Comparison of ENCODE assay signal across 1 cellular context in the genomic region with DNA sequence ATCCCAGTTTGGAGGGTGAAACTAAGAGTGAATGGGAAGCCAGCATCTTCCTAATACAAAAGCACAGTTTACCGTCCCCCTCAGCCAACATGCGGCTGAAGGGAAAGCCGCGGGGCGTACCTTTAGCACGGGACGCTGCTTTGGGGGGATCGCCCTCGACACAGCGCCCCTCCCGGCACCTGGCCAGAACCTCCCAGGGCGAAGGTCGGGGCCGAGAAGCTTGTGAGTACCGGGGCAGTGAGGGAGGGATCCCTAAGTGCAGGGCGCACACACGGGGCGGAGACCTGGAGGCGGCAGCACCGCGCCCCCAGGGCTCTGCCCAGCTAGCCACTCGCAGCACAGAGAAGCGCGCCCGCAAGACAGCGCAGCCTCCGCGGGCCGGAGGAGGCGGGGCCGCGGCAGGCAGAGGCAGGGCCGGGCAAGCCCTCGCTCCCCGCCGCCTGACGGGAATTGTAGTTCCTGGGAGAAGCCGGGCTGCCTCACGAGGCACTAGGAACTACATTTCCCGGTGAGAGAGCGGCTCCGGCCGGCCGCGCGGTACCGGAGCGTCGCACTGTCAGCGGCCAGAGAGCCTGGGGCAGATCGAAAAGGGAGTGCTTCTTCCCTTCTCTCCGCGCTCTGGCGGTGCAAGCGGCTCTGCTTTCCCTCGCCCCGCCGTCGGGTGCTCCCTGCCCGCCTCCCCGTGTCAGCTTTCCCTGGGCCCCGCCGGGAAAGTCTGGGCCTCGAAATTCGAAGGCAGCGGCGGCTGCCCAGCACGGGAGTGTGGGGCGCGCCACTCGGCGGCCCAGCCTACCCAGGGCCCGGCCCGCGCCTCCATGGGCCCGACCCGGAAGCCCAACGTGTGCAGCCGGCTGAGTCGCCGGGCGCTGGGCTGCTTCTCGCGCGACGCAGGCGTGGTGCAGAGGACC.
A peak's percentile ranks its signal among the peaks of the same experiment; 100 is the strongest.
TF ChIP-seq lines count a peak whose summit lies in the region.

A gene with protein sequence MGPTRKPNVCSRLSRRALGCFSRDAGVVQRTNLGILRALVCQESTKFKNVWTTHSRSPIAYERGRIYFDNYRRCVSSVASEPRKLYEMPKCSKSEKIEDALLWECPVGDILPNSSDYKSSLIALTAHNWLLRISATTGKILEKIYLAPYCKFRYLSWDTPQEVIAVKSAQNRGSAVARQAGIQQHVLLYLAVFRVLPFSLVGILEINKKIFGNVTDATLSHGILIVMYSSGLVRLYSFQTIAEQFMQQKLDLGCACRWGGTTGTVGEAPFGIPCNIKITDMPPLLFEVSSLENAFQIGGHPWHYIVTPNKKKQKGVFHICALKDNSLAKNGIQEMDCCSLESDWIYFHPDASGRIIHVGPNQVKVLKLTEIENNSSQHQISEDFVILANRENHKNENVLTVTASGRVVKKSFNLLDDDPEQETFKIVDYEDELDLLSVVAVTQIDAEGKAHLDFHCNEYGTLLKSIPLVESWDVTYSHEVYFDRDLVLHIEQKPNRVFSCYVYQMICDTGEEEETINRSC (plus strand): TSS at position 464 of the 908 bp plus-strand sequence. CDS start 352 bp downstream, at position 816.
A gene with protein sequence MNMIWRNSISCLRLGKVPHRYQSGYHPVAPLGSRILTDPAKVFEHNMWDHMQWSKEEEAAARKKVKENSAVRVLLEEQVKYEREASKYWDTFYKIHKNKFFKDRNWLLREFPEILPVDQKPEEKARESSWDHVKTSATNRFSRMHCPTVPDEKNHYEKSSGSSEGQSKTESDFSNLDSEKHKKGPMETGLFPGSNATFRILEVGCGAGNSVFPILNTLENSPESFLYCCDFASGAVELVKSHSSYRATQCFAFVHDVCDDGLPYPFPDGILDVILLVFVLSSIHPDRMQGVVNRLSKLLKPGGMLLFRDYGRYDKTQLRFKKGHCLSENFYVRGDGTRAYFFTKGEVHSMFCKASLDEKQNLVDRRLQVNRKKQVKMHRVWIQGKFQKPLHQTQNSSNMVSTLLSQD (minus strand): TSS at position 228 of the 908 bp plus-strand sequence. CDS start 41,805 bp downstream, outside the sequence.

TF ChIP-seq in K562, 482 proteins besides CTCF, POLR2A, EP300 and RAD21 (continues in another document):
- peak; percentile 49 for TF ChIP-seq PRPF4 (IDR thresholded peaks at IDR 0.05; ENCODE audit: insufficient read depth, low read depth, low read length, poor library complexity, severe bottlenecking)
- TF ChIP-seq ZNF77 (CRISPR knock-in tag; IDR thresholded peaks at IDR 0.05), result no peak
- TF ChIP-seq, protein P1, sequence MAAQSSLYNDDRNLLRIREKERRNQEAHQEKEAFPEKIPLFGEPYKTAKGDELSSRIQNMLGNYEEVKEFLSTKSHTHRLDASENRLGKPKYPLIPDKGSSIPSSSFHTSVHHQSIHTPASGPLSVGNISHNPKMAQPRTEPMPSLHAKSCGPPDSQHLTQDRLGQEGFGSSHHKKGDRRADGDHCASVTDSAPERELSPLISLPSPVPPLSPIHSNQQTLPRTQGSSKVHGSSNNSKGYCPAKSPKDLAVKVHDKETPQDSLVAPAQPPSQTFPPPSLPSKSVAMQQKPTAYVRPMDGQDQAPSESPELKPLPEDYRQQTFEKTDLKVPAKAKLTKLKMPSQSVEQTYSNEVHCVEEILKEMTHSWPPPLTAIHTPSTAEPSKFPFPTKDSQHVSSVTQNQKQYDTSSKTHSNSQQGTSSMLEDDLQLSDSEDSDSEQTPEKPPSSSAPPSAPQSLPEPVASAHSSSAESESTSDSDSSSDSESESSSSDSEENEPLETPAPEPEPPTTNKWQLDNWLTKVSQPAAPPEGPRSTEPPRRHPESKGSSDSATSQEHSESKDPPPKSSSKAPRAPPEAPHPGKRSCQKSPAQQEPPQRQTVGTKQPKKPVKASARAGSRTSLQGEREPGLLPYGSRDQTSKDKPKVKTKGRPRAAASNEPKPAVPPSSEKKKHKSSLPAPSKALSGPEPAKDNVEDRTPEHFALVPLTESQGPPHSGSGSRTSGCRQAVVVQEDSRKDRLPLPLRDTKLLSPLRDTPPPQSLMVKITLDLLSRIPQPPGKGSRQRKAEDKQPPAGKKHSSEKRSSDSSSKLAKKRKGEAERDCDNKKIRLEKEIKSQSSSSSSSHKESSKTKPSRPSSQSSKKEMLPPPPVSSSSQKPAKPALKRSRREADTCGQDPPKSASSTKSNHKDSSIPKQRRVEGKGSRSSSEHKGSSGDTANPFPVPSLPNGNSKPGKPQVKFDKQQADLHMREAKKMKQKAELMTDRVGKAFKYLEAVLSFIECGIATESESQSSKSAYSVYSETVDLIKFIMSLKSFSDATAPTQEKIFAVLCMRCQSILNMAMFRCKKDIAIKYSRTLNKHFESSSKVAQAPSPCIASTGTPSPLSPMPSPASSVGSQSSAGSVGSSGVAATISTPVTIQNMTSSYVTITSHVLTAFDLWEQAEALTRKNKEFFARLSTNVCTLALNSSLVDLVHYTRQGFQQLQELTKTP (IDR thresholded peaks at IDR 0.05; ENCODE audit: low read depth in 1 of 2, partially characterized antibody in 2 of 2), result peak in 1 of 2 experiments; percentile 93
- peak; percentile 95 for TF ChIP-seq PHF20 (IDR thresholded peaks at IDR 0.05; ENCODE audit: partially characterized antibody)
- peak in 1 of 2 experiments; percentile 52; a peak in 2 of 4 replicates for TF ChIP-seq TRIM24 (IDR thresholded peaks at IDR 0.05)
- TF ChIP-seq RBM25 (IDR thresholded peaks at IDR 0.05; ENCODE audit: low read depth, low read length, severe bottlenecking), result peak; percentile 78
- no peak for TF ChIP-seq DACH1 (IDR thresholded peaks at IDR 0.05; ENCODE audit: partially characterized antibody)
- no peak for TF ChIP-seq YBX1 (IDR thresholded peaks at IDR 0.05)
- peak; percentile 49 for TF ChIP-seq U2AF1 (optimal IDR thresholded peaks at IDR 0.05; ENCODE audit: low read depth, low read length)
- TF ChIP-seq ZBED1 (IDR thresholded peaks at IDR 0.05), result peak; percentile 83
- peak in 1 of 2 experiments; percentile 90; a peak in 3 of 4 replicates for TF ChIP-seq TEAD1 (CRISPR knock-in tag; IDR thresholded peaks at IDR 0.05)
- TF ChIP-seq, protein P2, sequence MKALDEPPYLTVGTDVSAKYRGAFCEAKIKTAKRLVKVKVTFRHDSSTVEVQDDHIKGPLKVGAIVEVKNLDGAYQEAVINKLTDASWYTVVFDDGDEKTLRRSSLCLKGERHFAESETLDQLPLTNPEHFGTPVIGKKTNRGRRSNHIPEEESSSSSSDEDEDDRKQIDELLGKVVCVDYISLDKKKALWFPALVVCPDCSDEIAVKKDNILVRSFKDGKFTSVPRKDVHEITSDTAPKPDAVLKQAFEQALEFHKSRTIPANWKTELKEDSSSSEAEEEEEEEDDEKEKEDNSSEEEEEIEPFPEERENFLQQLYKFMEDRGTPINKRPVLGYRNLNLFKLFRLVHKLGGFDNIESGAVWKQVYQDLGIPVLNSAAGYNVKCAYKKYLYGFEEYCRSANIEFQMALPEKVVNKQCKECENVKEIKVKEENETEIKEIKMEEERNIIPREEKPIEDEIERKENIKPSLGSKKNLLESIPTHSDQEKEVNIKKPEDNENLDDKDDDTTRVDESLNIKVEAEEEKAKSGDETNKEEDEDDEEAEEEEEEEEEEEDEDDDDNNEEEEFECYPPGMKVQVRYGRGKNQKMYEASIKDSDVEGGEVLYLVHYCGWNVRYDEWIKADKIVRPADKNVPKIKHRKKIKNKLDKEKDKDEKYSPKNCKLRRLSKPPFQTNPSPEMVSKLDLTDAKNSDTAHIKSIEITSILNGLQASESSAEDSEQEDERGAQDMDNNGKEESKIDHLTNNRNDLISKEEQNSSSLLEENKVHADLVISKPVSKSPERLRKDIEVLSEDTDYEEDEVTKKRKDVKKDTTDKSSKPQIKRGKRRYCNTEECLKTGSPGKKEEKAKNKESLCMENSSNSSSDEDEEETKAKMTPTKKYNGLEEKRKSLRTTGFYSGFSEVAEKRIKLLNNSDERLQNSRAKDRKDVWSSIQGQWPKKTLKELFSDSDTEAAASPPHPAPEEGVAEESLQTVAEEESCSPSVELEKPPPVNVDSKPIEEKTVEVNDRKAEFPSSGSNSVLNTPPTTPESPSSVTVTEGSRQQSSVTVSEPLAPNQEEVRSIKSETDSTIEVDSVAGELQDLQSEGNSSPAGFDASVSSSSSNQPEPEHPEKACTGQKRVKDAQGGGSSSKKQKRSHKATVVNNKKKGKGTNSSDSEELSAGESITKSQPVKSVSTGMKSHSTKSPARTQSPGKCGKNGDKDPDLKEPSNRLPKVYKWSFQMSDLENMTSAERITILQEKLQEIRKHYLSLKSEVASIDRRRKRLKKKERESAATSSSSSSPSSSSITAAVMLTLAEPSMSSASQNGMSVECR (CRISPR knock-in tag; IDR thresholded peaks at IDR 0.05), result peak; percentile 86
- TF ChIP-seq, protein P3, sequence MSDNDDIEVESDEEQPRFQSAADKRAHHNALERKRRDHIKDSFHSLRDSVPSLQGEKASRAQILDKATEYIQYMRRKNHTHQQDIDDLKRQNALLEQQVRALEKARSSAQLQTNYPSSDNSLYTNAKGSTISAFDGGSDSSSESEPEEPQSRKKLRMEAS (CRISPR knock-in tag; IDR thresholded peaks at IDR 0.05), result peak; percentile 83
- TF ChIP-seq SNIP1 (IDR thresholded peaks at IDR 0.05; ENCODE audit: low read depth), result peak; percentile 70; the same call in 1 of the 2 replicates
- TF ChIP-seq, protein P4, sequence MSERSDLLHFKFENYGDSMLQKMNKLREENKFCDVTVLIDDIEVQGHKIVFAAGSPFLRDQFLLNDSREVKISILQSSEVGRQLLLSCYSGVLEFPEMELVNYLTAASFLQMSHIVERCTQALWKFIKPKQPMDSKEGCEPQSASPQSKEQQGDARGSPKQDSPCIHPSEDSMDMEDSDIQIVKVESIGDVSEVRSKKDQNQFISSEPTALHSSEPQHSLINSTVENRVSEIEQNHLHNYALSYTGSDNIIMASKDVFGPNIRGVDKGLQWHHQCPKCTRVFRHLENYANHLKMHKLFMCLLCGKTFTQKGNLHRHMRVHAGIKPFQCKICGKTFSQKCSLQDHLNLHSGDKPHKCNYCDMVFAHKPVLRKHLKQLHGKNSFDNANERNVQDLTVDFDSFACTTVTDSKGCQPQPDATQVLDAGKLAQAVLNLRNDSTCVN (CRISPR knock-in tag; IDR thresholded peaks at IDR 0.05), result 0 out of 2 replicates have a peak, but pooled peaks have one; percentile 49
- no peak for TF ChIP-seq ZNF184 (CRISPR knock-in tag; IDR thresholded peaks at IDR 0.05)
- no peak for TF ChIP-seq PPARD (CRISPR knock-in tag; IDR thresholded peaks at IDR 0.05)
- TF ChIP-seq ZNF431 (CRISPR knock-in tag; IDR thresholded peaks at IDR 0.05), result peak; percentile 87
- no peak for TF ChIP-seq HEY1 (CRISPR knock-in tag; IDR thresholded peaks at IDR 0.05; ENCODE audit: borderline replicate concordance)
- TF ChIP-seq ZNF143 (CRISPR knock-in tag; IDR thresholded peaks at IDR 0.05), result peak; percentile 97
- TF ChIP-seq ESRRB (CRISPR knock-in tag; IDR thresholded peaks at IDR 0.05; ENCODE audit: borderline replicate concordance), result no peak
- TF ChIP-seq, protein P5, sequence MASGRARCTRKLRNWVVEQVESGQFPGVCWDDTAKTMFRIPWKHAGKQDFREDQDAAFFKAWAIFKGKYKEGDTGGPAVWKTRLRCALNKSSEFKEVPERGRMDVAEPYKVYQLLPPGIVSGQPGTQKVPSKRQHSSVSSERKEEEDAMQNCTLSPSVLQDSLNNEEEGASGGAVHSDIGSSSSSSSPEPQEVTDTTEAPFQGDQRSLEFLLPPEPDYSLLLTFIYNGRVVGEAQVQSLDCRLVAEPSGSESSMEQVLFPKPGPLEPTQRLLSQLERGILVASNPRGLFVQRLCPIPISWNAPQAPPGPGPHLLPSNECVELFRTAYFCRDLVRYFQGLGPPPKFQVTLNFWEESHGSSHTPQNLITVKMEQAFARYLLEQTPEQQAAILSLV (tag; IDR thresholded peaks at IDR 0.05), result no peak
- peak; percentile 62; the same call in 1 of the 2 replicates for TF ChIP-seq GATAD2A (IDR thresholded peaks at IDR 0.05)
- peak in 1 of 2 experiments; percentile 93; a peak in 2 of 3 replicates for TF ChIP-seq CBX3 (IDR thresholded peaks at IDR 0.05; ENCODE audit: borderline replicate concordance in 1 of 2, low read length in 2 of 2)
- no peak for TF ChIP-seq BCL6 (CRISPR knock-in tag; IDR thresholded peaks at IDR 0.05)
- no peak for TF ChIP-seq ZNF561 (CRISPR knock-in tag; conservative IDR thresholded peaks at IDR 0.05)
- TF ChIP-seq SRSF7 (optimal IDR thresholded peaks at IDR 0.05; ENCODE audit: low read depth, low read length), result no peak
- peak; percentile 21; the same call in 1 of the 2 replicates for TF ChIP-seq MAFK (IDR thresholded peaks at IDR 0.05; ENCODE audit: low read length)
- no peak for TF ChIP-seq MCM5 (IDR thresholded peaks at IDR 0.05; ENCODE audit: low read depth)
- peak; percentile 80 for TF ChIP-seq ZNF766 (CRISPR knock-in tag; conservative IDR thresholded peaks at IDR 0.05)
- TF ChIP-seq ASH1L (IDR thresholded peaks at IDR 0.05; ENCODE audit: borderline replicate concordance, low read depth, partially characterized antibody), result no peak
- peak; percentile 86 for TF ChIP-seq ZNF589 (CRISPR knock-in tag; IDR thresholded peaks at IDR 0.05; ENCODE audit: low read depth)
- no peak for TF ChIP-seq CEBPG (CRISPR knock-in tag; IDR thresholded peaks at IDR 0.05)
- no peak for TF ChIP-seq CEBPG (tag; conservative IDR thresholded peaks at IDR 0.05 in 1 of 2, IDR thresholded peaks at IDR 0.05 in 1 of 2)
- TF ChIP-seq NCOR1 (IDR thresholded peaks at IDR 0.05), result peak; percentile 49
- TF ChIP-seq, protein P6, sequence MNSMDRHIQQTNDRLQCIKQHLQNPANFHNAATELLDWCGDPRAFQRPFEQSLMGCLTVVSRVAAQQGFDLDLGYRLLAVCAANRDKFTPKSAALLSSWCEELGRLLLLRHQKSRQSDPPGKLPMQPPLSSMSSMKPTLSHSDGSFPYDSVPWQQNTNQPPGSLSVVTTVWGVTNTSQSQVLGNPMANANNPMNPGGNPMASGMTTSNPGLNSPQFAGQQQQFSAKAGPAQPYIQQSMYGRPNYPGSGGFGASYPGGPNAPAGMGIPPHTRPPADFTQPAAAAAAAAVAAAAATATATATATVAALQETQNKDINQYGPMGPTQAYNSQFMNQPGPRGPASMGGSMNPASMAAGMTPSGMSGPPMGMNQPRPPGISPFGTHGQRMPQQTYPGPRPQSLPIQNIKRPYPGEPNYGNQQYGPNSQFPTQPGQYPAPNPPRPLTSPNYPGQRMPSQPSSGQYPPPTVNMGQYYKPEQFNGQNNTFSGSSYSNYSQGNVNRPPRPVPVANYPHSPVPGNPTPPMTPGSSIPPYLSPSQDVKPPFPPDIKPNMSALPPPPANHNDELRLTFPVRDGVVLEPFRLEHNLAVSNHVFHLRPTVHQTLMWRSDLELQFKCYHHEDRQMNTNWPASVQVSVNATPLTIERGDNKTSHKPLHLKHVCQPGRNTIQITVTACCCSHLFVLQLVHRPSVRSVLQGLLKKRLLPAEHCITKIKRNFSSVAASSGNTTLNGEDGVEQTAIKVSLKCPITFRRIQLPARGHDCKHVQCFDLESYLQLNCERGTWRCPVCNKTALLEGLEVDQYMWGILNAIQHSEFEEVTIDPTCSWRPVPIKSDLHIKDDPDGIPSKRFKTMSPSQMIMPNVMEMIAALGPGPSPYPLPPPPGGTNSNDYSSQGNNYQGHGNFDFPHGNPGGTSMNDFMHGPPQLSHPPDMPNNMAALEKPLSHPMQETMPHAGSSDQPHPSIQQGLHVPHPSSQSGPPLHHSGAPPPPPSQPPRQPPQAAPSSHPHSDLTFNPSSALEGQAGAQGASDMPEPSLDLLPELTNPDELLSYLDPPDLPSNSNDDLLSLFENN (IDR thresholded peaks at IDR 0.05; ENCODE audit: low read depth in 2 of 2, low read length in 2 of 2), result 0 out of 4 replicates have a peak, but pooled peaks of 1 of the 2 experiments have one; percentile 31
- peak; percentile 79 for TF ChIP-seq ZNF12 (CRISPR knock-in tag; IDR thresholded peaks at IDR 0.05)
- no peak for TF ChIP-seq EHMT2 (IDR thresholded peaks at IDR 0.05)
- peak; percentile 51 for TF ChIP-seq SMAD1 (IDR thresholded peaks at IDR 0.05; ENCODE audit: low read depth, low read length, partially characterized antibody)
- peak; percentile 69 for TF ChIP-seq TBP (optimal IDR thresholded peaks at IDR 0.05; ENCODE audit: low read depth, low read length)
- peak in 1 of 2 experiments; percentile 90; a peak in 2 of 4 replicates for TF ChIP-seq HDAC1 (IDR thresholded peaks at IDR 0.05)
- peak; percentile 96 for TF ChIP-seq PHF8 (IDR thresholded peaks at IDR 0.05; ENCODE audit: borderline replicate concordance, low read length)
- TF ChIP-seq NRF1 (conservative IDR thresholded peaks at IDR 0.05 in 1 of 2, IDR thresholded peaks at IDR 0.05 in 1 of 2), result peak; percentile 93 to 94
- no peak for TF ChIP-seq SMARCE1 (IDR thresholded peaks at IDR 0.05)
